ENCODE assay signal across 17 cellular contexts in genomic region chr1:94265931-94266330, GRCh38. TPM values are rescaled to one million over a fixed set of nuclear protein-coding genes. Genes with fewer than 3 reads are reported as not detected.
A peak's percentile ranks its signal among the peaks of the same experiment; 100 is the strongest.
DNase-seq lines count a peak whose midpoint lies in the region; ATAC-seq and TF ChIP-seq lines count a peak whose summit lies in the region.
"Had no signal": no experiment of that assay in that cellular context is flagged by ENCODE, and none has a peak within 500 bp of the region (broad histone marks: within the 10 kb centered on the region; RNA-seq: fewer than 3 reads in every experiment).

No MANE protein-coding gene starts in this region.

- no peaks in the 10 kb centered on the region for H3K79me2 ChIP-seq in PC-3 (ENCODE audit: low read length)
- no peaks in the 10 kb centered on the region for H3K79me2 ChIP-seq in osteoblast (ENCODE audit: insufficient read depth, low read length)

- peak overlapping the region; percentile 15; the same call in 1 of the 2 replicates for H3K27ac ChIP-seq in PC-3 (ENCODE audit: low read length)
- H3K27ac ChIP-seq in epithelial cell of prostate: peak overlapping the region; percentile 28
- peak overlapping the region; percentile 9 for H3K27ac ChIP-seq in osteoblast (ENCODE audit: low read depth, low read length)
- H3K27ac ChIP-seq: neutrophil, upper lobe of right lung had no signal

- H3K36me3 ChIP-seq in BJ (ENCODE audit: control insufficient read depth, insufficient read depth, low read length): no peaks in the 10 kb centered on the region
- no peaks in the 10 kb centered on the region; the same call in 1 of the 2 replicates for H3K36me3 ChIP-seq in PC-3 (ENCODE audit: low read depth, low read length)
- no peaks in the 10 kb centered on the region for H3K36me3 ChIP-seq in osteoblast (ENCODE audit: insufficient read depth, low read length)
- H3K36me3 ChIP-seq: heart left ventricle, neutrophil, upper lobe of right lung had no signal

- CTCF ChIA-PET in BJ (lab: Yijun Ruan, JAX): interaction anchor here (0.6 to 0.9 kb wide), 2 partner anchors 16 to 205 kb away, joined by 3 to 4 read pairs; no protein-coding TSS in a partner anchor
- CTCF ChIA-PET in PC-3 (lab: Charles Lee): no interaction called here

- H3K4me1 ChIP-seq in PC-3 (ENCODE audit: insufficient read depth, low read length): peaks cover 35% of the 10 kb centered on the region
- peaks cover 29% of the 10 kb centered on the region for H3K4me1 ChIP-seq in osteoblast (ENCODE audit: insufficient read depth, low read length)
- H3K4me1 ChIP-seq: upper lobe of right lung had no signal

- DNase-seq in BJ (ENCODE audit: low read depth) (peak; percentile 39), PC-3 (peak; percentile 47), epithelial cell of prostate (ENCODE audit: low read depth, low spot score) (no peak), osteoblast (ENCODE audit: insufficient read length, low spot score, missing footprints) (no peak), NCI-H69 (lab: John Stamatoyannopoulos, UW) (no peak), SW 1271 (lab: John Stamatoyannopoulos, UW) (no peak), epidermal melanocyte (ENCODE audit: insufficient read length, low spot score) (no peak)
- DNase-seq: GF-D8, heart left ventricle, midbrain, NCI-H526, RPMI8226, upper lobe of right lung had no signal

- H3K4me3 ChIP-seq in BJ (ENCODE audit: low read depth, low read length) (no peak overlapping the region), PC-3 (ENCODE audit: low read length) (no peak overlapping the region), osteoblast (ENCODE audit: insufficient read depth, low read length) (no peak overlapping the region)
- H3K4me3 ChIP-seq: heart left ventricle, upper lobe of right lung had no signal

- no peak for TF ChIP-seq CTCF in BJ (IDR thresholded peaks at IDR 0.05; ENCODE audit: insufficient read depth, low read depth, low read length)
- TF ChIP-seq CTCF in PC-3 (conservative IDR thresholded peaks at IDR 0.05; ENCODE audit: low read depth, low read length): no peak
- no peak for TF ChIP-seq CTCF in osteoblast (IDR thresholded peaks at IDR 0.05; ENCODE audit: extremely low read depth, low read depth, low read length)

- H4K20me1 ChIP-seq in PC-3 (ENCODE audit: low read length) (no peaks in the 10 kb centered on the region), osteoblast (ENCODE audit: insufficient read depth, low read length) (no peaks in the 10 kb centered on the region)

- no TSS peak for BruUV-seq in PC-3 (replicated peaks; lab: Mats Ljungman, UMichigan)

- H3K4me2 ChIP-seq in PC-3 (ENCODE audit: low read length) (no peak overlapping the region), osteoblast (ENCODE audit: insufficient read depth, low read length) (peak overlapping the region; percentile 8)

- no peak overlapping the region for H3K9ac ChIP-seq in PC-3 (ENCODE audit: low read length)

- POLR2A ChIA-PET in BJ (lab: Charles Lee): interaction anchor here (0.6 kb wide), 1 partner anchor 49 kb away, joined by 13 read pairs; no protein-coding TSS in a partner anchor
- POLR2A ChIA-PET in PC-3 (lab: Charles Lee; ENCODE audit: unreplicated experiment): no interaction called here

- intact Hi-C loops in PC-3 (cut with micrococcal nuclease): no loop called here

- H2AFZ ChIP-seq in PC-3 (ENCODE audit: low read length) (no peak overlapping the region), osteoblast (ENCODE audit: low read length) (peak overlapping the region; percentile 17)

- ATAC-seq in PC-3 (peak; percentile 23), HG03565 (IDR thresholded peaks at IDR 0.05; ENCODE audit: unreplicated experiment) (no peak)
- ATAC-seq: activated CD4-positive, CD25-positive, alpha-beta regulatory T cell treated with anti-CD3 and anti-CD28 coated beads, Interleukin-2, amount 50 U/mL, for 24 hours; stimulated activated effector memory CD8-positive, alpha-beta T cell treated with anti-CD3 and anti-CD28 coated beads, Interleukin-12 subunit alpha, Interleukin-12 subunit beta, amount 100 ng/mL, for 72 hours; upper lobe of right lung had no signal

- H3K9me3 ChIP-seq in PC-3 (ENCODE audit: low read length): no peaks in the 10 kb centered on the region
- H3K9me3 ChIP-seq in osteoblast (ENCODE audit: low read depth, low read length): no peaks in the 10 kb centered on the region
- H3K9me3 ChIP-seq: heart left ventricle, neutrophil, upper lobe of right lung had no signal

- H3K27me3 ChIP-seq in BJ (ENCODE audit: control insufficient read depth, insufficient read depth, low read length) (no peaks in the 10 kb centered on the region), PC-3 (ENCODE audit: low read length) (no peaks in the 10 kb centered on the region), osteoblast (ENCODE audit: insufficient read depth, low read length) (no peaks in the 10 kb centered on the region)
- H3K27me3 ChIP-seq: heart left ventricle, neutrophil, upper lobe of right lung had no signal

- H3F3A ChIP-seq in PC-3 (ENCODE audit: low read length, unreplicated experiment): no peaks in the 10 kb centered on the region

- H3K9me2 ChIP-seq in PC-3 (replicated peaks; ENCODE audit: low read length): no peaks in the 10 kb centered on the region

RNA-seq across cellular contexts. Expression of gene ARHGAP29, which starts 28.5 kb away (rescaled TPM):
- polyA plus RNA-seq in BJ (2011; rRNA removed): 21.5 and 40.4 TPM in 2 replicates
- polyA minus RNA-seq in BJ (2011; rRNA and poly(A)+ RNA removed): 25.5 and 29.1 TPM in 2 replicates
- total RNA-seq in PC-3 (2014; rRNA removed) (161 and 166 TPM in 2 replicates), osteoblast (13.3 and 17.0 TPM in 2 replicates)

Comparison
In these comparisons a context has a peak if more than half of its experiments do, and no peak if none do; other contexts are left out.
1. DNase-seq: peak in BJ (single experiment) and PC-3 (single experiment); none in epithelial cell of prostate (single experiment), osteoblast (single experiment), NCI-H69 (single experiment), SW 1271 (0 of 2) and epidermal melanocyte (single experiment).
2. Peak in every context shown above with its lines, with median percentiles within 50 percentile points of each other: H3K27ac ChIP-seq.